ENCODE assay signal across 8 cellular contexts in genomic region chr2:19363474-19363778, GRCh38.
A peak's percentile ranks its signal among the peaks of the same experiment; 100 is the strongest.
DNase-seq lines count a peak whose midpoint lies in the region; ATAC-seq and FAIRE-seq lines count a peak whose summit lies in the region.

No MANE protein-coding gene starts in this region.

- no peaks in the 10 kb centered on the region for H3K9me3 Mint-ChIP-seq in activated naive CD4-positive, alpha-beta T cell treated with anti-CD3 and anti-CD28 coated beads, Interleukin-2, amount 50 U/mL, for 24 hours
- H3K9me3 Mint-ChIP-seq in central memory CD8-positive, alpha-beta T cell: no peaks in the 10 kb centered on the region

- H3K4me1 ChIP-seq in mucosa of stomach (ENCODE audit: control insufficient read depth, insufficient read depth, low read length): peaks cover 13% of the 10 kb centered on the region

- H3K4me3 ChIP-seq in mucosa of stomach (ENCODE audit: low read length): peak overlapping the region; percentile 58

- DNase-seq in activated naive CD4-positive, alpha-beta T cell (lab: John Stamatoyannopoulos, UW): no peak
- no peak for DNase-seq in central memory CD8-positive, alpha-beta T cell (ENCODE audit: low spot score in 2 of 2)
- DNase-seq in urothelium cell line (ENCODE audit: low spot score) (peak; percentile 29), amniotic stem cell (lab: John Stamatoyannopoulos, UW) (no peak), HPDE6-E6E7 (ENCODE audit: extremely low spot score) (no peak)

- FAIRE-seq in urothelium cell line (lab: Jason Lieb, UNC): no peak

- peak overlapping the region; percentile 48 for H3K9ac ChIP-seq in mucosa of stomach (ENCODE audit: low read length)

- peaks cover 28% of the 10 kb centered on the region for H3K27me3 Mint-ChIP-seq in activated naive CD4-positive, alpha-beta T cell treated with anti-CD3 and anti-CD28 coated beads, Interleukin-2, amount 50 U/mL, for 24 hours
- H3K27me3 Mint-ChIP-seq in central memory CD8-positive, alpha-beta T cell: peaks cover 33% of the 10 kb centered on the region

- no peak for ATAC-seq in central memory CD8-positive, alpha-beta T cell (replicated peaks; ENCODE audit: extremely low read depth, poor library complexity, severe bottlenecking)
- ATAC-seq in GM19351 (IDR thresholded peaks at IDR 0.05; ENCODE audit: unreplicated experiment): no peak

- peak overlapping the region; percentile 46 for H3K27ac Mint-ChIP-seq in activated naive CD4-positive, alpha-beta T cell treated with anti-CD3 and anti-CD28 coated beads, Interleukin-2, amount 50 U/mL, for 24 hours
- peak overlapping the region; percentile 88 for H3K27ac Mint-ChIP-seq in central memory CD8-positive, alpha-beta T cell (ENCODE audit: low read depth)

- peaks cover 33% of the 10 kb centered on the region for H3K4me1 Mint-ChIP-seq in activated naive CD4-positive, alpha-beta T cell treated with anti-CD3 and anti-CD28 coated beads, Interleukin-2, amount 50 U/mL, for 24 hours
- H3K4me1 Mint-ChIP-seq in central memory CD8-positive, alpha-beta T cell: peaks cover 33% of the 10 kb centered on the region

- H3K4me3 Mint-ChIP-seq in activated naive CD4-positive, alpha-beta T cell treated with anti-CD3 and anti-CD28 coated beads, Interleukin-2, amount 50 U/mL, for 24 hours: peak overlapping the region; percentile 95
- peak overlapping the region; percentile 95 for H3K4me3 Mint-ChIP-seq in central memory CD8-positive, alpha-beta T cell

- no peaks in the 10 kb centered on the region for H3K36me3 Mint-ChIP-seq in activated naive CD4-positive, alpha-beta T cell treated with anti-CD3 and anti-CD28 coated beads, Interleukin-2, amount 50 U/mL, for 24 hours
- peaks cover 9% of the 10 kb centered on the region for H3K36me3 Mint-ChIP-seq in central memory CD8-positive, alpha-beta T cell (ENCODE audit: insufficient read depth)

- H3K9me3 ChIP-seq in mucosa of stomach (ENCODE audit: control insufficient read depth, low read length): no peaks in the 10 kb centered on the region

- H3K27me3 ChIP-seq in mucosa of stomach (ENCODE audit: control insufficient read depth, insufficient read depth, low read length): peaks cover 45% of the 10 kb centered on the region

- no peaks in the 10 kb centered on the region for H3K36me3 ChIP-seq in mucosa of stomach (ENCODE audit: control insufficient read depth, insufficient read depth, low read length)
